ENCODE assay signal across 21 cellular contexts in genomic region chr16:58582971-58583765, GRCh38. TPM values are rescaled to one million over a fixed set of nuclear protein-coding genes. Genes with fewer than 3 reads are reported as not detected.
A peak's percentile ranks its signal among the peaks of the same experiment; 100 is the strongest.
DNase-seq lines count a peak whose midpoint lies in the region; ATAC-seq, FAIRE-seq and TF ChIP-seq lines count a peak whose summit lies in the region.
"Had no signal": no experiment of that assay in that cellular context is flagged by ENCODE, and none has a peak within 500 bp of the region (broad histone marks: within the 10 kb centered on the region; RNA-seq: fewer than 3 reads in every experiment).

No MANE protein-coding gene starts in this region.

- H3K4me1 Mint-ChIP-seq in activated CD4-positive, alpha-beta T cell treated with anti-CD3 and anti-CD28 coated beads, Interleukin-2, amount 10 ng/mL, durations not matched to agents 7 days and 5 days, result no peaks in the 10 kb centered on the region
- no peaks in the 10 kb centered on the region for H3K4me1 Mint-ChIP-seq in nephron progenitor cell
- H3K4me1 Mint-ChIP-seq: naive B cell had no signal

- H3K27ac Mint-ChIP-seq in activated CD4-positive, alpha-beta T cell treated with anti-CD3 and anti-CD28 coated beads, Interleukin-2, amount 10 ng/mL, durations not matched to agents 7 days and 5 days, result no peak overlapping the region
- peak overlapping the region; percentile 44 for H3K27ac Mint-ChIP-seq in nephron progenitor cell
- H3K27ac Mint-ChIP-seq: naive B cell had no signal

- ATAC-seq in HG03159 (IDR thresholded peaks at IDR 0.05; ENCODE audit: unreplicated experiment) (no peak), HG02798 (IDR thresholded peaks at IDR 0.05; ENCODE audit: poor library complexity, unreplicated experiment) (no peak), HG03196 (IDR thresholded peaks at IDR 0.05; ENCODE audit: unreplicated experiment) (no peak)
- ATAC-seq: gastrocnemius medialis, lower lobe of right lung, upper lobe of right lung had no signal

- H3K27me3 ChIP-seq in brain microvascular endothelial cell (replicated peaks), result no peaks in the 10 kb centered on the region
- H3K27me3 ChIP-seq: gastrocnemius medialis, spleen, upper lobe of right lung had no signal

- H3K4me3 Mint-ChIP-seq in activated CD4-positive, alpha-beta T cell treated with anti-CD3 and anti-CD28 coated beads, Interleukin-2, amount 10 ng/mL, durations not matched to agents 7 days and 5 days, result no peak overlapping the region
- H3K4me3 Mint-ChIP-seq in nephron progenitor cell, result no peak overlapping the region
- H3K4me3 Mint-ChIP-seq: CD4-positive, CD25-positive, alpha-beta regulatory T cell; naive B cell had no signal

- FAIRE-seq in RCC 7860 (lab: Jason Lieb, UNC), result no peak

- no peaks in the 10 kb centered on the region for H3K9me3 Mint-ChIP-seq in activated CD4-positive, alpha-beta T cell treated with anti-CD3 and anti-CD28 coated beads, Interleukin-2, amount 10 ng/mL, durations not matched to agents 7 days and 5 days
- H3K9me3 Mint-ChIP-seq in nephron progenitor cell, result no peaks in the 10 kb centered on the region
- H3K9me3 Mint-ChIP-seq: CD4-positive, CD25-positive, alpha-beta regulatory T cell; naive B cell had no signal

- H3K4me3 ChIP-seq in brain microvascular endothelial cell (ENCODE audit: low read depth, low read length), result no peak overlapping the region
- H3K4me3 ChIP-seq: gastrocnemius medialis, lower lobe of right lung, spleen, upper lobe of right lung had no signal

- no peaks in the 10 kb centered on the region for H3K27me3 Mint-ChIP-seq in activated CD4-positive, alpha-beta T cell treated with anti-CD3 and anti-CD28 coated beads, Interleukin-2, amount 10 ng/mL, durations not matched to agents 7 days and 5 days
- H3K27me3 Mint-ChIP-seq in nephron progenitor cell (ENCODE audit: low read depth, poor library complexity), result no peaks in the 10 kb centered on the region
- H3K27me3 Mint-ChIP-seq: CD4-positive, CD25-positive, alpha-beta regulatory T cell; naive B cell had no signal

- H3K27ac ChIP-seq in brain microvascular endothelial cell, result no peak overlapping the region
- H3K27ac ChIP-seq: gastrocnemius medialis, lower lobe of right lung, upper lobe of right lung had no signal

- H3K36me3 ChIP-seq in brain microvascular endothelial cell (replicated peaks), result peaks cover 66% of the 10 kb centered on the region

- peaks cover 74% of the 10 kb centered on the region for H3K36me3 Mint-ChIP-seq in activated CD4-positive, alpha-beta T cell treated with anti-CD3 and anti-CD28 coated beads, Interleukin-2, amount 10 ng/mL, durations not matched to agents 7 days and 5 days (ENCODE audit: low read depth)
- H3K36me3 Mint-ChIP-seq in nephron progenitor cell (ENCODE audit: low read depth), result peaks cover 86% of the 10 kb centered on the region

- in situ Hi-C loops in brain microvascular endothelial cell (cut with HindIII; ENCODE audit: low pct_ligation_motif_present, low sequenced_read_pairs), result no loop called here

- POLR2A ChIA-PET in activated CD4-positive, alpha-beta T cell treated with anti-CD3 and anti-CD28 coated beads, Interleukin-2, amount 10 ng/mL, durations not matched to agents 7 days and 5 days (lab: Charles Lee), result no interaction called here

- peak; percentile 8 for DNase-seq in activated CD4-positive, alpha-beta T cell treated with anti-CD3 and anti-CD28 coated beads for 48 hours
- DNase-seq in activated CD4-positive, alpha-beta T cell treated with anti-CD3 and anti-CD28 coated beads, Interleukin-2, amount 10 ng/mL, durations not matched to agents 7 days and 5 days, result no peak
- DNase-seq in RCC 7860 (ENCODE audit: low spot score), result peak; percentile 38
- DNase-seq in brain microvascular endothelial cell, result peak; percentile 70
- no peak for DNase-seq in nephron progenitor cell
- DNase-seq: activated CD4-positive, alpha-beta T cell treated with anti-CD3 and anti-CD28 coated beads for 4 hours; activated T-cell treated with anti-CD3 and anti-CD28 coated beads, Interleukin-2, amount 50 U/mL, for 48 hours; CD4-positive, CD25-positive, alpha-beta regulatory T cell; DMS79; gastrocnemius medialis; lower lobe of right lung; naive B cell; NCI-H187 treated with DMSO at 0.1 percent for 48 hours; NCI-H446; SHP77; spleen; stimulated activated naive CD4-positive, alpha-beta T cell; upper lobe of right lung had no signal

- CTCF ChIA-PET in activated CD4-positive, alpha-beta T cell treated with anti-CD3 and anti-CD28 coated beads, Interleukin-2, amount 10 ng/mL, durations not matched to agents 7 days and 5 days (lab: Charles Lee), result interaction anchor here (0.7 to 1.0 kb wide), 2 partner anchors 35 to 65 kb away, joined by 3 to 4 read pairs; no protein-coding TSS in a partner anchor

- TF ChIP-seq CTCF in brain microvascular endothelial cell (IDR thresholded peaks at IDR 0.05; ENCODE audit: low read depth, low read length, missing control alignments) (no peak), nephron progenitor cell (IDR thresholded peaks at IDR 0.05) (no peak)

RNA-seq across cellular contexts. Expression of gene CNOT1, which starts 46.5 kb away (rescaled TPM):
- total RNA-seq in activated CD4-positive, alpha-beta T cell treated with anti-CD3 and anti-CD28 coated beads, Interleukin-2, amount 10 ng/mL, durations not matched to agents 7 days and 5 days, result 100 to 1,000 TPM; 245 to 283 TPM

Comparison
In these comparisons a context has a peak if more than half of its experiments do, and no peak if none do; other contexts are left out.
1. DNase-seq: peak in activated CD4-positive, alpha-beta T cell treated with anti-CD3 and anti-CD28 coated beads for 48 hours (single experiment), RCC 7860 (single experiment) and brain microvascular endothelial cell (single experiment); none in activated CD4-positive, alpha-beta T cell treated with anti-CD3 and anti-CD28 coated beads, Interleukin-2, amount 10 ng/mL, durations not matched to agents 7 days and 5 days (single experiment) and nephron progenitor cell (single experiment).